Comparison of ENCODE assay signal across 15 cellular contexts in the genomic region with DNA sequence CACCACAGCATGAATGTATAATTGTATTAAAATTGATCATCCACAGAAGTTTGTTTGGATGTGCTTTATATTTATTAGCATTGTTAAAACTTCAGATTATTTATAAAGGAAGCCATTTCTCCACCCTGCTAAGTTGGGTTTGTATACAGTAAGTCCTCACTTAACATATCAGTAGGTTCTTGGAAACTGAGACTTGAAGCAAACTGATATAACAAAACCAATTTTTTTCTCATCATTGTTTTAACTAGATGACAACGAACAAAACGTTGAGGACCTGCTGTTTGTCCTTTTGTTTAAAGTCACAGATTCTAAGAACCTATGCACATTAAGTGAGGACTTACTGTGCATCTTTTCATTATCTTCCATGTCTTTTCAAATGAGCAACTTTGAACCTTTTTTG. TPM values are rescaled to one million over a fixed set of nuclear protein-coding genes. Genes with fewer than 3 reads are reported as not detected.
DNase-seq lines count a peak whose midpoint lies in the region; ATAC-seq and TF ChIP-seq lines count a peak whose summit lies in the region.
"Had no signal": no experiment of that assay in that cellular context is flagged by ENCODE, and none has a peak within 500 bp of the region (broad histone marks: within the 10 kb centered on the region; RNA-seq: fewer than 3 reads in every experiment).

No MANE protein-coding gene starts in this region.

- no peak for ATAC-seq in activated CD8-positive, alpha-beta T cell treated with anti-CD3 and anti-CD28 coated beads for 36 hours
- no peak for ATAC-seq in activated CD8-positive, alpha-beta T cell treated with anti-CD3 and anti-CD28 coated beads, Interleukin-2, amount 10 ng/mL, durations not matched to agents 7 days and 5 days
- ATAC-seq in HG03097 (IDR thresholded peaks at IDR 0.05; ENCODE audit: low FRiP score, unreplicated experiment), result no peak

- peaks cover 9% of the 10 kb centered on the region for H3K4me1 Mint-ChIP-seq in activated CD8-positive, alpha-beta T cell treated with anti-CD3 and anti-CD28 coated beads for 36 hours (ENCODE audit: low read depth)
- H3K4me1 Mint-ChIP-seq in activated CD8-positive, alpha-beta T cell treated with anti-CD3 and anti-CD28 coated beads, Interleukin-2, amount 10 ng/mL, durations not matched to agents 7 days and 5 days (ENCODE audit: low read depth), result no peaks in the 10 kb centered on the region
- H3K4me1 Mint-ChIP-seq in CD4-positive, alpha-beta memory T cell, result peaks cover 0 to 11% (median 6%) of the 10 kb centered on the region in 4 donors
- H3K4me1 Mint-ChIP-seq in mesothelial cell of epicardium, result no peaks in the 10 kb centered on the region

- H3K27me3 ChIP-seq in CD4-positive, alpha-beta memory T cell (ENCODE audit: insufficient read depth, low read length), result no peaks in the 10 kb centered on the region
- no peaks in the 10 kb centered on the region for H3K27me3 ChIP-seq in HUES48 (ENCODE audit: control insufficient read depth, insufficient read depth, low read length)
- no peaks in the 10 kb centered on the region for H3K27me3 ChIP-seq in iPS-18a (ENCODE audit: control insufficient read depth, insufficient read depth, low read length)
- no peaks in the 10 kb centered on the region for H3K27me3 ChIP-seq in effector memory CD4-positive, alpha-beta T cell (replicated peaks; ENCODE audit: control insufficient read depth, insufficient read depth, low read length, poor library complexity, severe bottlenecking)

- H3K4me1 ChIP-seq in CD4-positive, alpha-beta memory T cell (ENCODE audit: insufficient read depth, low read length), result no peaks in the 10 kb centered on the region
- H3K4me1 ChIP-seq in HUES48 (ENCODE audit: control insufficient read depth, insufficient read depth, low read length) (peaks cover 31% of the 10 kb centered on the region), iPS-18a (ENCODE audit: control insufficient read depth, low read depth, low read length) (peaks cover 31% of the 10 kb centered on the region)
- no peaks in the 10 kb centered on the region for H3K4me1 ChIP-seq in effector memory CD4-positive, alpha-beta T cell (ENCODE audit: control insufficient read depth, insufficient read depth, low read length, poor library complexity, severe bottlenecking)

- peak overlapping the region; percentile 6 for H3K27ac Mint-ChIP-seq in activated CD8-positive, alpha-beta T cell treated with anti-CD3 and anti-CD28 coated beads for 36 hours
- no peak overlapping the region for H3K27ac Mint-ChIP-seq in activated CD8-positive, alpha-beta T cell treated with anti-CD3 and anti-CD28 coated beads, Interleukin-2, amount 10 ng/mL, durations not matched to agents 7 days and 5 days
- peak overlapping the region in 4 of 7 donors; percentile 3 to 61 (median 50) for H3K27ac Mint-ChIP-seq in CD4-positive, alpha-beta memory T cell
- no peak overlapping the region for H3K27ac Mint-ChIP-seq in mesothelial cell of epicardium

- POLR2A ChIA-PET in activated CD8-positive, alpha-beta T cell treated with anti-CD3 and anti-CD28 coated beads for 36 hours (lab: Charles Lee), result interaction anchor here (0.7 kb wide), 1 partner anchor 11 kb away, joined by 3 read pairs; no protein-coding TSS in a partner anchor
- POLR2A ChIA-PET in activated CD8-positive, alpha-beta T cell treated with anti-CD3 and anti-CD28 coated beads, Interleukin-2, amount 10 ng/mL, durations not matched to agents 7 days and 5 days (lab: Charles Lee), result no interaction called here
- POLR2A ChIA-PET in CD4-positive, alpha-beta memory T cell (lab: Charles Lee; ENCODE audit: partially characterized antibody), result no interaction called here

- H3K4me3 Mint-ChIP-seq in activated CD8-positive, alpha-beta T cell treated with anti-CD3 and anti-CD28 coated beads for 36 hours, result no peak overlapping the region
- no peak overlapping the region for H3K4me3 Mint-ChIP-seq in activated CD8-positive, alpha-beta T cell treated with anti-CD3 and anti-CD28 coated beads, Interleukin-2, amount 10 ng/mL, durations not matched to agents 7 days and 5 days
- no peak overlapping the region for H3K4me3 Mint-ChIP-seq in CD4-positive, alpha-beta memory T cell
- H3K4me3 Mint-ChIP-seq in mesothelial cell of epicardium, result no peak overlapping the region

- DNase-seq in activated CD8-positive, alpha-beta T cell treated with anti-CD3 and anti-CD28 coated beads for 36 hours, result no peak
- no peak for DNase-seq in activated CD8-positive, alpha-beta T cell treated with anti-CD3 and anti-CD28 coated beads, Interleukin-2, amount 10 ng/mL, durations not matched to agents 7 days and 5 days
- DNase-seq in CD4-positive, alpha-beta memory T cell, result no peak
- no peak for DNase-seq in mesothelial cell of epicardium (ENCODE audit: low spot score in 2 of 2, unreplicated experiment in 2 of 2)
- DNase-seq in effector memory CD4-positive, alpha-beta T cell, result no peak
- DNase-seq: DMS 273 treated with DMSO at 0.1 percent for 48 hours, MM.1S, NCI-H1105 treated with DMSO at 0.1 percent for 48 hours, NCI-H187 treated with DMSO at 0.1 percent for 48 hours, NCI-H446, NCI-H748 treated with DMSO at 0.1 percent for 48 hours had no signal

- intact Hi-C loops in activated CD8-positive, alpha-beta T cell treated with anti-CD3 and anti-CD28 coated beads for 36 hours (cut with micrococcal nuclease), result loop anchor here (2.0 kb wide), 1 partner anchor 27 kb away; a partner anchor contains a TSS
- intact Hi-C loops in CD4-positive, alpha-beta memory T cell (cut with micrococcal nuclease), result no loop called here

- no peak overlapping the region for H3K4me3 ChIP-seq in CD4-positive, alpha-beta memory T cell (ENCODE audit: low read length in 2 of 2)
- no peak overlapping the region for H3K4me3 ChIP-seq in HUES48 (ENCODE audit: low read depth, low read length)
- H3K4me3 ChIP-seq in iPS-18a (ENCODE audit: low read length), result peak overlapping the region; percentile 25
- no peak overlapping the region for H3K4me3 ChIP-seq in effector memory CD4-positive, alpha-beta T cell (ENCODE audit: insufficient read depth, low read depth, low read length, poor library complexity, severe bottlenecking)

- H3K9ac ChIP-seq in HUES48 (ENCODE audit: low read depth, low read length), result no peak overlapping the region
- no peak overlapping the region for H3K9ac ChIP-seq in iPS-18a (ENCODE audit: low read length)

- no peaks in the 10 kb centered on the region for H3K9me3 Mint-ChIP-seq in activated CD8-positive, alpha-beta T cell treated with anti-CD3 and anti-CD28 coated beads for 36 hours
- H3K9me3 Mint-ChIP-seq in activated CD8-positive, alpha-beta T cell treated with anti-CD3 and anti-CD28 coated beads, Interleukin-2, amount 10 ng/mL, durations not matched to agents 7 days and 5 days (ENCODE audit: insufficient read depth), result no peaks in the 10 kb centered on the region
- H3K9me3 Mint-ChIP-seq in CD4-positive, alpha-beta memory T cell, result no peaks in the 10 kb centered on the region
- no peaks in the 10 kb centered on the region for H3K9me3 Mint-ChIP-seq in mesothelial cell of epicardium

- no peak for TF ChIP-seq CTCF in activated CD8-positive, alpha-beta T cell treated with anti-CD3 and anti-CD28 coated beads for 36 hours (IDR thresholded peaks at IDR 0.05)
- no peak for TF ChIP-seq CTCF in mesothelial cell of epicardium (IDR thresholded peaks at IDR 0.05; ENCODE audit: unreplicated experiment)

- no peak overlapping the region for H3K27ac ChIP-seq in CD4-positive, alpha-beta memory T cell (ENCODE audit: low read depth, low read length)
- H3K27ac ChIP-seq in HUES48 (ENCODE audit: low read depth, low read length) (peak overlapping the region; percentile 77), iPS-18a (ENCODE audit: low read length) (no peak overlapping the region)
- no peak overlapping the region for H3K27ac ChIP-seq in effector memory CD4-positive, alpha-beta T cell (ENCODE audit: insufficient read depth, low read length, poor library complexity, severe bottlenecking)
- H3K27ac ChIP-seq: C4-2B had no signal

- H3K27me3 Mint-ChIP-seq in activated CD8-positive, alpha-beta T cell treated with anti-CD3 and anti-CD28 coated beads for 36 hours, result no peaks in the 10 kb centered on the region
- H3K27me3 Mint-ChIP-seq in activated CD8-positive, alpha-beta T cell treated with anti-CD3 and anti-CD28 coated beads, Interleukin-2, amount 10 ng/mL, durations not matched to agents 7 days and 5 days (ENCODE audit: low read depth), result no peaks in the 10 kb centered on the region
- H3K27me3 Mint-ChIP-seq in CD4-positive, alpha-beta memory T cell, result no peaks in the 10 kb centered on the region
- no peaks in the 10 kb centered on the region for H3K27me3 Mint-ChIP-seq in mesothelial cell of epicardium (ENCODE audit: low read depth)

- CTCF ChIA-PET in activated CD8-positive, alpha-beta T cell treated with anti-CD3 and anti-CD28 coated beads for 36 hours (lab: Charles Lee), result interaction anchor here (2.4 kb wide), 1 partner anchor 13 kb away, joined by 12 read pairs; no protein-coding TSS in a partner anchor
- CTCF ChIA-PET in activated CD8-positive, alpha-beta T cell treated with anti-CD3 and anti-CD28 coated beads, Interleukin-2, amount 10 ng/mL, durations not matched to agents 7 days and 5 days (lab: Charles Lee), result no interaction called here
- CTCF ChIA-PET in CD4-positive, alpha-beta memory T cell (lab: Charles Lee; ENCODE audit: partially characterized antibody), result no interaction called here

- H3K36me3 Mint-ChIP-seq in activated CD8-positive, alpha-beta T cell treated with anti-CD3 and anti-CD28 coated beads for 36 hours (ENCODE audit: low read depth), result peaks cover 29% of the 10 kb centered on the region
- H3K36me3 Mint-ChIP-seq in activated CD8-positive, alpha-beta T cell treated with anti-CD3 and anti-CD28 coated beads, Interleukin-2, amount 10 ng/mL, durations not matched to agents 7 days and 5 days (ENCODE audit: low read depth), result peaks cover 47% of the 10 kb centered on the region
- peaks cover 8 to 30% of the 10 kb centered on the region in 2 donors for H3K36me3 Mint-ChIP-seq in CD4-positive, alpha-beta memory T cell
- H3K36me3 Mint-ChIP-seq in mesothelial cell of epicardium, result peaks cover 14% of the 10 kb centered on the region

- H3K9me3 ChIP-seq in CD4-positive, alpha-beta memory T cell (ENCODE audit: control insufficient read depth in 1 of 2, low read length in 2 of 2), result no peaks in the 10 kb centered on the region
- H3K9me3 ChIP-seq in HUES48 (ENCODE audit: control insufficient read depth, insufficient read depth, low read length) (no peaks in the 10 kb centered on the region), iPS-18a (ENCODE audit: control insufficient read depth, low read depth, low read length) (no peaks in the 10 kb centered on the region)
- no peaks in the 10 kb centered on the region for H3K9me3 ChIP-seq in effector memory CD4-positive, alpha-beta T cell (ENCODE audit: control insufficient read depth, low read length)

- H3K36me3 ChIP-seq in CD4-positive, alpha-beta memory T cell (ENCODE audit: insufficient read depth, low read length), result peaks cover 10% of the 10 kb centered on the region
- H3K36me3 ChIP-seq in HUES48 (ENCODE audit: control insufficient read depth, insufficient read depth, low read length) (peaks cover 65% of the 10 kb centered on the region), iPS-18a (ENCODE audit: control insufficient read depth, low read depth, low read length) (peaks cover 40% of the 10 kb centered on the region)
- H3K36me3 ChIP-seq in effector memory CD4-positive, alpha-beta T cell (ENCODE audit: control insufficient read depth, insufficient read depth, low read length), result peaks cover 7% of the 10 kb centered on the region

RNA-seq across cellular contexts. Expression of a gene that starts 17.1 kb away (rescaled TPM):
- total RNA-seq in activated CD8-positive, alpha-beta T cell treated with anti-CD3 and anti-CD28 coated beads for 36 hours, result 10 to 100 TPM; 15.9 to 17.0 TPM
- 10 to 100 TPM; 14.2 to 16.5 TPM for total RNA-seq in activated CD8-positive, alpha-beta T cell treated with anti-CD3 and anti-CD28 coated beads, Interleukin-2, amount 10 ng/mL, durations not matched to agents 7 days and 5 days
- total RNA-seq in CD4-positive, alpha-beta memory T cell, result 10 to 100 TPM; 14.4 to 14.7 TPM
- polyA plus RNA-seq in CD4-positive, alpha-beta memory T cell, result 10 to 100 TPM; 13.5 to 13.9 TPM
- total RNA-seq in mesothelial cell of epicardium, result 10.5 to 10.8 TPM (median 10.5 TPM) in 3 replicates

RNA-seq across cellular contexts. Expression of a gene that starts 27.1 kb away (rescaled TPM):
- total RNA-seq in activated CD8-positive, alpha-beta T cell treated with anti-CD3 and anti-CD28 coated beads for 36 hours, result 1 to 10 TPM; 8.3 to 8.4 TPM
- total RNA-seq in activated CD8-positive, alpha-beta T cell treated with anti-CD3 and anti-CD28 coated beads, Interleukin-2, amount 10 ng/mL, durations not matched to agents 7 days and 5 days, result 1 to 10 TPM; 7.3 to 7.5 TPM
- total RNA-seq in CD4-positive, alpha-beta memory T cell, result 10 to 100 TPM; 11.0 to 11.6 TPM
- 1 to 10 TPM; 4.0 to 4.7 TPM for polyA plus RNA-seq in CD4-positive, alpha-beta memory T cell
- 12.2 to 14.1 TPM (median 12.7 TPM) in 3 replicates for total RNA-seq in mesothelial cell of epicardium

RNA-seq across cellular contexts. Expression of a gene that starts 27.2 kb away (rescaled TPM):
- 10 to 100 TPM; 31.9 to 32.3 TPM for total RNA-seq in activated CD8-positive, alpha-beta T cell treated with anti-CD3 and anti-CD28 coated beads for 36 hours
- total RNA-seq in activated CD8-positive, alpha-beta T cell treated with anti-CD3 and anti-CD28 coated beads, Interleukin-2, amount 10 ng/mL, durations not matched to agents 7 days and 5 days, result 10 to 100 TPM; 21.5 to 21.9 TPM
- 10 to 100 TPM; 13.1 to 15.9 TPM for total RNA-seq in CD4-positive, alpha-beta memory T cell
- polyA plus RNA-seq in CD4-positive, alpha-beta memory T cell, result 10 to 100 TPM; 12.5 to 15.9 TPM
- 17.5 to 20.2 TPM (median 19.2 TPM) in 3 replicates for total RNA-seq in mesothelial cell of epicardium

Comparison
In these comparisons a context has a peak if more than half of its experiments do, and no peak if none do; other contexts are left out.
1. H3K27ac Mint-ChIP-seq: peak in activated CD8-positive, alpha-beta T cell treated with anti-CD3 and anti-CD28 coated beads for 36 hours (single experiment) and CD4-positive, alpha-beta memory T cell (4 of 7); none in activated CD8-positive, alpha-beta T cell treated with anti-CD3 and anti-CD28 coated beads, Interleukin-2, amount 10 ng/mL, durations not matched to agents 7 days and 5 days (single experiment) and mesothelial cell of epicardium (single experiment).